ENCODE assay signal across 37 cellular contexts in the genomic region with DNA sequence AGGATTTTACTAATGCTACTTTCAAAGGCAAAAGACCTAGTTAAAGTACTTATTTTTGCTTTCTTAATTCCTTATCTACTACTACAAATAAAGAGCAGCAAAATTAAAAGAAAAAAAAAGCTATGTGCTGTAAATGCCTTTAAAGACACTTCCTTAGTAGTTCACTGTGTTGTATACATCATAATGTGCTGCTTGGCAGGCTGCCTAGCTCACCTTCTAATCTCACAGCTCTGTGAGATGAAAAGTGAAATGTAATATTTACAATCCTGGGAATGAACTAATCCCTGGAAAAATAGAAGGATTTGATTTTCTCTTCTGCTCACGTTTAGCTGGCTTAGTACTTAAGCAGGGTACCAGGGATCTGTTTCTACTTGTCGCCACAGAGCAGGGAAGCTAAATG.
"Had no signal": no experiment of that assay in that cellular context is flagged by ENCODE, and none has a peak within 500 bp of the region (broad histone marks: within the 10 kb centered on the region; RNA-seq: fewer than 3 reads in every experiment).

No MANE protein-coding gene starts in this region.

- H3K4me3 Mint-ChIP-seq: activated CD4-positive, alpha-beta memory T cell treated with anti-CD3 and anti-CD28 coated beads for 36 hours; activated CD4-positive, alpha-beta T cell treated with anti-CD3 and anti-CD28 coated beads for 36 hours; activated CD4-positive, alpha-beta T cell treated with anti-CD3 and anti-CD28 coated beads, Interleukin-2, amount 10 ng/mL, durations not matched to agents 24 days and 14 days; activated CD8-positive, alpha-beta memory T cell treated with anti-CD3 and anti-CD28 coated beads, Interleukin-2, amount 10 ng/mL, durations not matched to agents 7 days and 5 days; activated CD8-positive, alpha-beta T cell treated with anti-CD3 and anti-CD28 coated beads, Interleukin-2, amount 10 ng/mL, durations not matched to agents 7 days and 5 days; activated naive CD4-positive, alpha-beta T cell treated with anti-CD3 and anti-CD28 coated beads for 36 hours; activated naive CD4-positive, alpha-beta T cell treated with anti-CD3 and anti-CD28 coated beads, Interleukin-2, amount 50 U/mL, for 24 hours; activated naive CD8-positive, alpha-beta T cell treated with anti-CD3 and anti-CD28 coated beads for 36 hours; activated naive CD8-positive, alpha-beta T cell treated with anti-CD3 and anti-CD28 coated beads, Interleukin-2, amount 50 U/mL, for 24 hours; activated T-helper 1 cell treated with anti-CD3 and anti-CD28 coated beads, Interleukin-12 subunit alpha, Interleukin-12 subunit beta, Interleukin-2, Interleukin-4 antibody, amounts not matched to agents 30 ng/mL and 10 ng/mL and 1 ng/mL, durations not matched to agents 14 hours and 24 hours and 36 hours; dendritic cell treated with granulocyte-macrophage colony-stimulating factor and Interleukin-4, amounts not matched to agents 40 ng/mL and 50 ng/mL, for 4 days; T-helper 17 cell; T-helper 2 cell treated with Interferon-gamma antibody and Interleukin-4, amounts not matched to agents 5 μg/mL and 100 μg/mL, for 36 hours had no signal

- H3K27ac ChIP-seq: adrenal gland, body of pancreas, cardiac muscle cell, coronary artery, dorsolateral prefrontal cortex, esophagus muscularis mucosa, foreskin keratinocyte, gastroesophageal sphincter had no signal

- H3K27me3 Mint-ChIP-seq: activated CD4-positive, alpha-beta T cell treated with anti-CD3 and anti-CD28 coated beads, Interleukin-2, amount 10 ng/mL, durations not matched to agents 24 days and 14 days; activated CD8-positive, alpha-beta memory T cell treated with anti-CD3 and anti-CD28 coated beads, Interleukin-2, amount 10 ng/mL, durations not matched to agents 7 days and 5 days had no signal

- H3K4me1 Mint-ChIP-seq: activated CD4-positive, alpha-beta T cell treated with anti-CD3 and anti-CD28 coated beads for 36 hours; activated CD4-positive, alpha-beta T cell treated with anti-CD3 and anti-CD28 coated beads, Interleukin-2, amount 10 ng/mL, durations not matched to agents 24 days and 14 days; activated CD8-positive, alpha-beta memory T cell treated with anti-CD3 and anti-CD28 coated beads, Interleukin-2, amount 10 ng/mL, durations not matched to agents 7 days and 5 days; activated naive CD4-positive, alpha-beta T cell treated with anti-CD3 and anti-CD28 coated beads, Interleukin-2, amount 50 U/mL, for 24 hours; activated naive CD8-positive, alpha-beta T cell treated with anti-CD3 and anti-CD28 coated beads for 36 hours; activated naive CD8-positive, alpha-beta T cell treated with anti-CD3 and anti-CD28 coated beads, Interleukin-2, amount 50 U/mL, for 24 hours; T-helper 17 cell had no signal

- H3K27ac Mint-ChIP-seq: activated CD4-positive, alpha-beta memory T cell treated with anti-CD3 and anti-CD28 coated beads for 36 hours; activated CD4-positive, alpha-beta T cell treated with anti-CD3 and anti-CD28 coated beads for 36 hours; activated CD4-positive, alpha-beta T cell treated with anti-CD3 and anti-CD28 coated beads, Interleukin-2, amount 10 ng/mL, durations not matched to agents 24 days and 14 days; activated CD8-positive, alpha-beta memory T cell treated with anti-CD3 and anti-CD28 coated beads, Interleukin-2, amount 10 ng/mL, durations not matched to agents 7 days and 5 days; activated CD8-positive, alpha-beta T cell treated with anti-CD3 and anti-CD28 coated beads, Interleukin-2, amount 10 ng/mL, durations not matched to agents 7 days and 5 days; activated naive CD4-positive, alpha-beta T cell treated with anti-CD3 and anti-CD28 coated beads for 36 hours; activated naive CD4-positive, alpha-beta T cell treated with anti-CD3 and anti-CD28 coated beads, Interleukin-2, amount 50 U/mL, for 24 hours; activated naive CD8-positive, alpha-beta T cell treated with anti-CD3 and anti-CD28 coated beads for 36 hours; activated naive CD8-positive, alpha-beta T cell treated with anti-CD3 and anti-CD28 coated beads, Interleukin-2, amount 50 U/mL, for 24 hours; activated T-helper 1 cell treated with anti-CD3 and anti-CD28 coated beads, Interleukin-12 subunit alpha, Interleukin-12 subunit beta, Interleukin-2, Interleukin-4 antibody, amounts not matched to agents 30 ng/mL and 10 ng/mL and 1 ng/mL, durations not matched to agents 14 hours and 24 hours and 36 hours; activated T-helper 2 cell treated with anti-CD3 and anti-CD28 coated beads, Interferon-gamma antibody, Interleukin-2, Interleukin-4, amounts not matched to agents 10 μg/mL and 5 μg/mL and 100 μg/mL, durations not matched to agents 14 hours and 24 hours and 36 hours; dendritic cell treated with granulocyte-macrophage colony-stimulating factor and Interleukin-4, amounts not matched to agents 40 ng/mL and 50 ng/mL, for 4 days; T-helper 17 cell; T-helper 2 cell treated with Interferon-gamma antibody and Interleukin-4, amounts not matched to agents 5 μg/mL and 100 μg/mL, for 36 hours had no signal

- H3K4me3 ChIP-seq: adrenal gland, body of pancreas, cardiac muscle cell, coronary artery, dorsolateral prefrontal cortex, esophagus muscularis mucosa, gastroesophageal sphincter had no signal

- H3K4me1 ChIP-seq: adrenal gland, body of pancreas, esophagus muscularis mucosa, foreskin keratinocyte, gastroesophageal sphincter had no signal

- DNase-seq: activated CD4-positive, alpha-beta memory T cell treated with anti-CD3 and anti-CD28 coated beads for 36 hours; activated CD4-positive, alpha-beta T cell treated with anti-CD3 and anti-CD28 coated beads for 36 hours; activated CD4-positive, alpha-beta T cell treated with anti-CD3 and anti-CD28 coated beads, Interleukin-2, amount 10 ng/mL, durations not matched to agents 24 days and 14 days; activated CD4-positive, CD25-positive, alpha-beta regulatory T cell; activated CD4-positive, CD25-positive, alpha-beta regulatory T cell treated with anti-CD3 and anti-CD28 coated beads, Interleukin-2, amount 50 U/mL, for 72 hours; activated CD8-positive, alpha-beta memory T cell treated with anti-CD3 and anti-CD28 coated beads, Interleukin-2, amount 10 ng/mL, durations not matched to agents 7 days and 5 days; activated CD8-positive, alpha-beta memory T cell treated with anti-CD3 and anti-CD28 coated beads, Interleukin-2, amount 50 U/mL, for 4 hours; activated CD8-positive, alpha-beta T cell treated with anti-CD3 and anti-CD28 coated beads, Interleukin-2, amount 10 ng/mL, durations not matched to agents 7 days and 5 days; activated effector memory CD4-positive, alpha-beta T cell treated with anti-CD3 and anti-CD28 coated beads, Interleukin-2, amount 50 U/mL, for 16 hours; activated naive CD4-positive, alpha-beta T cell treated with anti-CD3 and anti-CD28 coated beads for 36 hours; activated naive CD8-positive, alpha-beta T cell treated with anti-CD3 and anti-CD28 coated beads for 36 hours; activated naive CD8-positive, alpha-beta T cell treated with anti-CD3 and anti-CD28 coated beads, Interleukin-2, amount 50 U/mL, for 24 hours; activated T-cell treated with anti-CD3 and anti-CD28 coated beads, Interleukin-2, amount 50 U/mL, for 1 hour; activated T-cell treated with anti-CD3 and anti-CD28 coated beads, Interleukin-2, amount 50 U/mL, for 48 hours; adrenal gland; amygdala; aorta; central memory CD4-positive, alpha-beta T cell; cerebellar nuclear complex; dorsolateral prefrontal cortex; effector memory CD4-positive, alpha-beta T cell; erythroblast; foreskin keratinocyte; SW 1271; T-helper 1 cell; T-helper 17 cell; T1000 had no signal

- H3K27me3 ChIP-seq: adrenal gland, body of pancreas, cardiac muscle cell, foreskin keratinocyte had no signal

- H3K9me3 ChIP-seq: adrenal gland, body of pancreas, esophagus muscularis mucosa, gastroesophageal sphincter had no signal

- H3K9me3 Mint-ChIP-seq: activated CD4-positive, alpha-beta memory T cell treated with anti-CD3 and anti-CD28 coated beads for 36 hours; activated CD4-positive, alpha-beta T cell treated with anti-CD3 and anti-CD28 coated beads, Interleukin-2, amount 10 ng/mL, durations not matched to agents 24 days and 14 days; activated naive CD4-positive, alpha-beta T cell treated with anti-CD3 and anti-CD28 coated beads for 36 hours; activated naive CD4-positive, alpha-beta T cell treated with anti-CD3 and anti-CD28 coated beads, Interleukin-2, amount 50 U/mL, for 24 hours; activated naive CD8-positive, alpha-beta T cell treated with anti-CD3 and anti-CD28 coated beads for 36 hours; activated naive CD8-positive, alpha-beta T cell treated with anti-CD3 and anti-CD28 coated beads, Interleukin-2, amount 50 U/mL, for 24 hours; activated T-helper 1 cell treated with anti-CD3 and anti-CD28 coated beads, Interleukin-12 subunit alpha, Interleukin-12 subunit beta, Interleukin-2, Interleukin-4 antibody, amounts not matched to agents 30 ng/mL and 10 ng/mL and 1 ng/mL, durations not matched to agents 14 hours and 24 hours and 36 hours; activated T-helper 2 cell treated with anti-CD3 and anti-CD28 coated beads, Interferon-gamma antibody, Interleukin-2, Interleukin-4, amounts not matched to agents 10 μg/mL and 5 μg/mL and 100 μg/mL, durations not matched to agents 14 hours and 24 hours and 36 hours; dendritic cell treated with granulocyte-macrophage colony-stimulating factor and Interleukin-4, amounts not matched to agents 40 ng/mL and 50 ng/mL, for 4 days had no signal

- H3K36me3 Mint-ChIP-seq: activated CD4-positive, alpha-beta memory T cell treated with anti-CD3 and anti-CD28 coated beads for 36 hours; activated CD8-positive, alpha-beta memory T cell treated with anti-CD3 and anti-CD28 coated beads, Interleukin-2, amount 10 ng/mL, durations not matched to agents 7 days and 5 days; activated naive CD4-positive, alpha-beta T cell treated with anti-CD3 and anti-CD28 coated beads, Interleukin-2, amount 50 U/mL, for 24 hours; activated naive CD8-positive, alpha-beta T cell treated with anti-CD3 and anti-CD28 coated beads for 36 hours had no signal

- ATAC-seq: activated CD4-positive, alpha-beta T cell treated with anti-CD3 and anti-CD28 coated beads for 36 hours; activated CD8-positive, alpha-beta memory T cell treated with anti-CD3 and anti-CD28 coated beads, Interleukin-2, amount 10 ng/mL, durations not matched to agents 7 days and 5 days; activated CD8-positive, alpha-beta T cell treated with anti-CD3 and anti-CD28 coated beads, Interleukin-2, amount 10 ng/mL, durations not matched to agents 7 days and 5 days; activated naive CD8-positive, alpha-beta T cell treated with anti-CD3 and anti-CD28 coated beads, Interleukin-2, amount 50 U/mL, for 24 hours; body of pancreas; foreskin keratinocyte; gastroesophageal sphincter; T-helper 17 cell had no signal

- H3K36me3 ChIP-seq: adrenal gland, cardiac muscle cell, esophagus muscularis mucosa, gastroesophageal sphincter had no signal
